ENCODE assay signal across 8 cellular contexts in the genomic region with DNA sequence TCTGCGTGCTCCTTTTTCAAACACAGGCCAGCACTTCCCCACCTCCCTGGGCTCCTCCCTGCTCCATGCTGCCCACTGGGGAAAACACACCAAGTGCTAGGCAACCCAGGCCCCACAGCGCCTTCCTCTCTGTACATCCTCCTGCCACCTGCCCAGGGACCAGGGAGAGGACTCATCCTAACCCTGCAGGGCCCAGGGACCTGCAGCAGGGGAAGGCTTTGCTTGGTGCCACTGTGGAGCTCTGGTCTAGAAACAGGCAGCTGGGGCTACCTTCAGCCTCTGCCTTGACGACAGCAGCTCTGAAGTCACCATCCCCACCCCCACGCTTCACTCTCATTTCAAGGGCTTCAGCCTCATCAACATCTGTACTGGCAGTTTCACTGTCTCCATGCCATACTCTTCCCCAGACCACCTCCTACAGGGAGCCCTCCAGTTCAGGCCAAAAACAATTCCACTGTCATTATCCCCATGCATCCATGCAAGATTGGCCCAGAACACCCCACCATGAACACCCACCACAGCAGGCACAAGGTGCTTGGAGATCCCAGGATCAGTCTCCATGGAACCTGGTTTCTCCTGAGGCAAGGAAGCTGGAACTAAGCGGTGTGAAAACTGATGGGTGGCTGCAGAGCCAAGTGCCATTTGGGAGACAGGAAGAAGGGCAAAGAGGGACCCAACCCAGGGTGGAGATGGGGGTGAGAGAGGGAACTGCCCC. TPM values are rescaled to one million over a fixed set of nuclear protein-coding genes. Genes with fewer than 3 reads are reported as not detected.
DNase-seq lines count a peak whose midpoint lies in the region; ATAC-seq, FAIRE-seq and TF ChIP-seq lines count a peak whose summit lies in the region.

No MANE protein-coding gene starts in this region.

- H3K4me1 Mint-ChIP-seq in astrocyte (ENCODE audit: low read depth, unreplicated experiment), result peaks cover 15% of the 10 kb centered on the region
- peaks cover 35% of the 10 kb centered on the region for H3K4me1 Mint-ChIP-seq in memory B cell

- H3K9ac ChIP-seq in astrocyte (ENCODE audit: low read length), result no peak overlapping the region

- H3K36me3 Mint-ChIP-seq in astrocyte (ENCODE audit: low read depth, unreplicated experiment), result no peaks in the 10 kb centered on the region
- peaks cover 4% of the 10 kb centered on the region for H3K36me3 Mint-ChIP-seq in memory B cell

- H3K4me1 ChIP-seq in astrocyte (ENCODE audit: insufficient read depth, low read length), result peaks cover 15% of the 10 kb centered on the region

- no peaks in the 10 kb centered on the region for H3K9me3 Mint-ChIP-seq in astrocyte (ENCODE audit: unreplicated experiment)
- no peaks in the 10 kb centered on the region for H3K9me3 Mint-ChIP-seq in memory B cell

- no peak overlapping the region for H3K27ac ChIP-seq in astrocyte (ENCODE audit: low read depth, low read length)
- H3K27ac ChIP-seq in temporal lobe (ENCODE audit: low read depth, low read length), result peak overlapping the region; percentile 88

- DNase-seq in activated T-cell treated with anti-CD3 and anti-CD28 coated beads for 24 hours (ENCODE audit: low read depth), result peak; percentile 14
- no peak for DNase-seq in activated T-cell treated with anti-CD3 and anti-CD28 coated beads, Interleukin-2, amount 50 U/mL, for 1 hour
- DNase-seq in astrocyte (ENCODE audit: low read depth), result no peak
- no peak for DNase-seq in memory B cell (ENCODE audit: low spot score in 2 of 2)
- no peak for DNase-seq in DMS53 treated with DMSO at 0.1 percent for 48 hours (lab: John Stamatoyannopoulos, UW; ENCODE audit: unreplicated experiment)
- no peak for DNase-seq in iPS-NIHi7 (ENCODE audit: extremely low spot score)

- no peaks in the 10 kb centered on the region for H3K79me2 ChIP-seq in astrocyte (ENCODE audit: insufficient read depth, low read length)

- H3K4me3 Mint-ChIP-seq in astrocyte (ENCODE audit: unreplicated experiment) (peak overlapping the region; percentile 87), memory B cell (peak overlapping the region; percentile 92)

- H3K27ac Mint-ChIP-seq in astrocyte (ENCODE audit: unreplicated experiment) (peak overlapping the region; percentile 84), memory B cell (peak overlapping the region; percentile 91)

- no peaks in the 10 kb centered on the region for H3K36me3 ChIP-seq in astrocyte (ENCODE audit: insufficient read depth, low read length)

- FAIRE-seq in astrocyte (lab: Jason Lieb, UNC), result no peak

- TF ChIP-seq CTCF in astrocyte (IDR thresholded peaks at IDR 0.05; ENCODE audit: insufficient read depth, low read depth, low read length), result no peak

- H3K27me3 Mint-ChIP-seq in astrocyte (ENCODE audit: low read depth, unreplicated experiment) (no peaks in the 10 kb centered on the region), memory B cell (no peaks in the 10 kb centered on the region)

- ATAC-seq in memory B cell (ENCODE audit: low read depth) (no peak), GM19351 (IDR thresholded peaks at IDR 0.05; ENCODE audit: unreplicated experiment) (no peak)

- H3K9me3 ChIP-seq in astrocyte (ENCODE audit: insufficient read depth, low read depth, low read length), result no peaks in the 10 kb centered on the region

- peaks cover 6% of the 10 kb centered on the region for H4K20me1 ChIP-seq in astrocyte (ENCODE audit: insufficient read depth, low read length)

- H3K27me3 ChIP-seq in astrocyte (ENCODE audit: insufficient read depth, low read length), result no peaks in the 10 kb centered on the region

- H3K4me3 ChIP-seq in astrocyte (ENCODE audit: insufficient read depth, low read depth, low read length), result peak overlapping the region; percentile 59

- peak overlapping the region; percentile 89 for H3K4me2 ChIP-seq in astrocyte (ENCODE audit: low read length)

- H2AFZ ChIP-seq in astrocyte (ENCODE audit: low read depth, low read length), result peak overlapping the region; percentile 76

RNA-seq across cellular contexts. Expression of a gene that starts 1.1 kb away (rescaled TPM):
- total RNA-seq in astrocyte (42.8 and 45.8 TPM in 2 replicates), temporal lobe (43.5 TPM)

RNA-seq across cellular contexts. Expression of a gene that starts 16.0 kb away (rescaled TPM):
- not detected in 2 replicates for total RNA-seq in astrocyte
- total RNA-seq in temporal lobe, result 10.6 TPM

RNA-seq across cellular contexts. Expression of a gene that starts 18.2 kb away (rescaled TPM):
- total RNA-seq in astrocyte (2.5 and 3.5 TPM in 2 replicates), temporal lobe (93.2 TPM)

RNA-seq across cellular contexts. Expression of a gene that starts 27.4 kb away (rescaled TPM):
- total RNA-seq in astrocyte (0.27 and 0.29 TPM in 2 replicates), temporal lobe (5.9 TPM)

RNA-seq across cellular contexts. Expression of a gene that starts 54.0 kb away (rescaled TPM):
- total RNA-seq in astrocyte, result not detected in 2 replicates
- under 0.01 TPM for total RNA-seq in temporal lobe

Comparison
In these comparisons a context has a peak if more than half of its experiments do, and no peak if none do; other contexts are left out.
1. RNA of a gene that starts 16.0 kb away (total RNA-seq): 10.6 TPM in temporal lobe (single experiment); not detected in astrocyte; every median in the first group is over 10 times any median in the second.
2. RNA of a gene that starts 18.2 kb away (total RNA-seq): 93.2 TPM in temporal lobe (single experiment); 2.5 to 3.5 TPM in astrocyte; every median in the first group is over 10 times any median in the second.